ENCODE assay signal across 15 cellular contexts in the genomic region with DNA sequence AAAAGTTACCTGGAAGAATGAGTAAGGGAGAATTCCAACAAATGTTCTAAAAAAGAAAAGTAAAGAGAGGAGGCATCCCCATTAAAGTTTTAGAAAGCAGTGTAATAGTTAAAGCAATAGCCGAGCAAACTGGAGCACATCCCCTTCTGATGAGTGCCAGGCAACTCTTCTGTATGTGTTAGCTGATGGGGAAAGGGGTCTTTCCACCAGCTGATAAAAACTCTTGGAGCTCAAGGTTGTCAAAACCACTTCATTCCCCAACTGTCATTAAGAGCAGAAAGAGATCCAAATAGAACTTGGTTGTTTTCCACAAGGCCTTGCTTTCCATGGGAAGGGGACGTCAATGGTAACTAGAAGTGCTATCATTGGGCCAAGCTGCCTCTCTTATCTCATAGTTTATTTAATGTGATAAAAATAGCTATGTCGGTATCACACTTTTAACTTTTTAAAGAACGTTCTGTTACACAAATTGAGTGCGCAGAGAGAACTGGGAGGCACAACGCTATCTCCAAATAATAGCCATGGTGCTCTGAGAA.
DNase-seq lines count a peak whose midpoint lies in the region; ATAC-seq lines count a peak whose summit lies in the region.
"Had no signal": no experiment of that assay in that cellular context is flagged by ENCODE, and none has a peak within 500 bp of the region (broad histone marks: within the 10 kb centered on the region; RNA-seq: fewer than 3 reads in every experiment).

No MANE protein-coding gene starts in this region.

- H3K27ac ChIP-seq in caudate nucleus (ENCODE audit: low read depth, low read length): peak overlapping the region; percentile 97
- peak overlapping the region; percentile 86 for H3K27ac ChIP-seq in layer of hippocampus (ENCODE audit: low read depth, low read length)
- peak overlapping the region; percentile 98 for H3K27ac ChIP-seq in temporal lobe (ENCODE audit: low read depth, low read length)
- H3K27ac ChIP-seq: BLaER1 had no signal

- DNase-seq in left cardiac atrium: no peak
- DNase-seq in Right ventricle myocardium superior: no peak
- no peak for DNase-seq in caudate nucleus (lab: John Stamatoyannopoulos, UW)
- no peak for DNase-seq in activated effector memory CD4-positive, alpha-beta T cell treated with Interleukin-2 at 50 U/mL for 16 hours
- DNase-seq in activated naive CD4-positive, alpha-beta T cell treated with Interleukin-2 at 50 U/mL for 16 hours: no peak
- DNase-seq: 8988T; AML-193; CD8-positive, alpha-beta memory T cell; DMS53; GF-D8; GOT3; H9 had no signal

- intact Hi-C loops in left cardiac atrium (cut with DNase I) (no loop called here), Right ventricle myocardium superior (cut with DNase I) (no loop called here)

- ATAC-seq in left cardiac atrium (peak; percentile 45 to 80), Right ventricle myocardium superior (ENCODE audit: poor library complexity) (no peak)

- H3K27me3 ChIP-seq in layer of hippocampus (ENCODE audit: control insufficient read depth, insufficient read depth, low read length): no peaks in the 10 kb centered on the region
- H3K27me3 ChIP-seq: BLaER1 had no signal
